8 cellular contexts compared by ENCODE assay signal in genomic region chr12:67268335-67268895, GRCh38. TPM values are rescaled to one million over a fixed set of nuclear protein-coding genes. Genes with fewer than 3 reads are reported as not detected.
DNase-seq lines count a peak whose midpoint lies in the region; ATAC-seq and TF ChIP-seq lines count a peak whose summit lies in the region.

No MANE protein-coding gene starts in this region.

- ATAC-seq in GM21381 (IDR thresholded peaks at IDR 0.05; ENCODE audit: unreplicated experiment) (peak; percentile 75), Panc1 (peak; percentile 92)
- ATAC-seq in activated T-cell treated with anti-CD3 and anti-CD28 coated beads, Interleukin-2, amount 50 U/mL, for 72 hours (replicated peaks in 1 of 2): peak; percentile 78 to 80
- ATAC-seq in naive thymus-derived CD8-positive, alpha-beta T cell: peak; percentile 76
- ATAC-seq in stimulated activated naive B cell treated with anti-CD40 and anti-IgM and Interleukin-4, amounts not matched to agents 10 μg/mL and 1 μg/mL and 100 μg/mL, for 72 hours (replicated peaks): peak; percentile 77 to 80

- H3K27me3 ChIP-seq in Panc1 (ENCODE audit: control insufficient read depth, insufficient read depth, low read length) (no peaks in the 10 kb centered on the region), fibroblast of lung (ENCODE audit: control insufficient read depth, insufficient read depth, low read length) (no peaks in the 10 kb centered on the region)

- peak overlapping the region; percentile 99 for H3K27ac Mint-ChIP-seq in activated T-cell treated with anti-CD3 and anti-CD28 coated beads, Interleukin-2, amount 50 U/mL, for 72 hours
- peak overlapping the region; percentile 97 to 100 (median 98) for H3K27ac Mint-ChIP-seq in naive thymus-derived CD8-positive, alpha-beta T cell
- peak overlapping the region; percentile 99 for H3K27ac Mint-ChIP-seq in stimulated activated naive B cell treated with anti-CD40 and anti-IgM and Interleukin-4, amounts not matched to agents 10 μg/mL and 1 μg/mL and 100 μg/mL, for 72 hours

- H3K36me3 Mint-ChIP-seq in activated T-cell treated with anti-CD3 and anti-CD28 coated beads, Interleukin-2, amount 50 U/mL, for 72 hours (ENCODE audit: insufficient read depth in 2 of 2): peaks cover 7 to 14% of the 10 kb centered on the region in 2 donors
- H3K36me3 Mint-ChIP-seq in naive thymus-derived CD8-positive, alpha-beta T cell: peaks cover 0 to 3% (median 0%) of the 10 kb centered on the region in 3 donors
- peaks cover 8 to 9% of the 10 kb centered on the region in 2 donors for H3K36me3 Mint-ChIP-seq in stimulated activated naive B cell treated with anti-CD40 and anti-IgM and Interleukin-4, amounts not matched to agents 10 μg/mL and 1 μg/mL and 100 μg/mL, for 72 hours

- peaks cover 6% of the 10 kb centered on the region; the same call in 1 of the 2 replicates for H3K36me3 ChIP-seq in Panc1 (ENCODE audit: control insufficient read depth, insufficient read depth, low read length)
- no peaks in the 10 kb centered on the region for H3K36me3 ChIP-seq in fibroblast of lung (ENCODE audit: control insufficient read depth, insufficient read depth, low read length)

- peak overlapping the region; percentile 95 for H3K9ac ChIP-seq in fibroblast of lung (ENCODE audit: insufficient read depth, low read length)

- POLR2A ChIA-PET in Panc1 (lab: Charles Lee): interaction anchor here (0.5 to 1.2 kb wide), 4 partner anchors 26 to 982 kb away, joined by 3 to 8 read pairs (median 3); no protein-coding TSS in a partner anchor
- POLR2A ChIA-PET in naive thymus-derived CD8-positive, alpha-beta T cell (lab: Charles Lee): interaction anchor here (0.6 to 2.5 kb wide), 24 partner anchors 9 to 1540 kb away, joined by 3 to 15 read pairs (median 4); partner anchors contain the start of genes DYRK2, HELB, MDM2 and TMBIM4

- intact Hi-C loops in Panc1 (cut with micrococcal nuclease; ENCODE audit: unreplicated experiment): no loop called here

- peaks cover 38% of the 10 kb centered on the region for H3K79me2 ChIP-seq in fibroblast of lung (ENCODE audit: control insufficient read depth, insufficient read depth, low read length)

- peak overlapping the region; percentile 98 for H3K4me2 ChIP-seq in fibroblast of lung (ENCODE audit: extremely low read depth, insufficient read depth, low read length)

- CTCF ChIA-PET in Panc1 (lab: Charles Lee): interaction anchor here (0.6 kb wide), 1 partner anchor 34 kb away, joined by 3 read pairs; no protein-coding TSS in a partner anchor

- no peaks in the 10 kb centered on the region for H3K27me3 Mint-ChIP-seq in activated T-cell treated with anti-CD3 and anti-CD28 coated beads, Interleukin-2, amount 50 U/mL, for 72 hours (ENCODE audit: low read depth)
- no peaks in the 10 kb centered on the region for H3K27me3 Mint-ChIP-seq in naive thymus-derived CD8-positive, alpha-beta T cell
- H3K27me3 Mint-ChIP-seq in stimulated activated naive B cell treated with anti-CD40 and anti-IgM and Interleukin-4, amounts not matched to agents 10 μg/mL and 1 μg/mL and 100 μg/mL, for 72 hours: no peaks in the 10 kb centered on the region

- H3K4me1 Mint-ChIP-seq in activated T-cell treated with anti-CD3 and anti-CD28 coated beads, Interleukin-2, amount 50 U/mL, for 72 hours (ENCODE audit: low read depth): peaks cover 40% of the 10 kb centered on the region
- H3K4me1 Mint-ChIP-seq in naive thymus-derived CD8-positive, alpha-beta T cell: peaks cover 14 to 49% (median 44%) of the 10 kb centered on the region in 4 donors
- peaks cover 10 to 24% of the 10 kb centered on the region in 2 donors for H3K4me1 Mint-ChIP-seq in stimulated activated naive B cell treated with anti-CD40 and anti-IgM and Interleukin-4, amounts not matched to agents 10 μg/mL and 1 μg/mL and 100 μg/mL, for 72 hours

- in situ Hi-C loops in Panc1 (cut with HindIII; ENCODE audit: low pct_unique_long_range_greater_than_20kb, low sequenced_read_pairs): no loop called here

- no peaks in the 10 kb centered on the region for H3K9me3 Mint-ChIP-seq in activated T-cell treated with anti-CD3 and anti-CD28 coated beads, Interleukin-2, amount 50 U/mL, for 72 hours
- peaks cover 0 to 4% (median 0%) of the 10 kb centered on the region in 9 donors for H3K9me3 Mint-ChIP-seq in naive thymus-derived CD8-positive, alpha-beta T cell
- peaks cover 0 to 4% of the 10 kb centered on the region in 2 donors for H3K9me3 Mint-ChIP-seq in stimulated activated naive B cell treated with anti-CD40 and anti-IgM and Interleukin-4, amounts not matched to agents 10 μg/mL and 1 μg/mL and 100 μg/mL, for 72 hours

- DNase-seq in DMS 273 treated with DMSO at 0.1 percent for 48 hours (lab: John Stamatoyannopoulos, UW): peak; percentile 96
- DNase-seq in HUDEP-2 (lab: John Stamatoyannopoulos, UW; ENCODE audit: unreplicated experiment in 76 of 76): peak in 75 of 76 experiments; percentile 17 to 94 (median 83)
- no peak for DNase-seq in Panc1 (ENCODE audit: low read depth, low spot score)
- peak; percentile 83 to 89 for DNase-seq in activated T-cell treated with anti-CD3 and anti-CD28 coated beads, Interleukin-2, amount 50 U/mL, for 72 hours
- DNase-seq in fibroblast of lung (ENCODE audit: low read depth in 2 of 2): peak; percentile 99 to 100
- DNase-seq in naive thymus-derived CD8-positive, alpha-beta T cell: peak in 7 of 10 donors; percentile 59 to 95 (median 87)
- peak; percentile 89 for DNase-seq in stimulated activated naive B cell treated with anti-CD40 and anti-IgM and Interleukin-4, amounts not matched to agents 10 μg/mL and 1 μg/mL and 100 μg/mL, for 72 hours

- H3K4me1 ChIP-seq in Panc1 (ENCODE audit: control insufficient read depth, insufficient read depth, low read length) (peaks cover 14% of the 10 kb centered on the region; the same call in 1 of the 2 replicates), fibroblast of lung (ENCODE audit: control insufficient read depth, extremely low read depth, insufficient read depth, low read length) (no peaks in the 10 kb centered on the region)

- peak overlapping the region; percentile 98 for H2AFZ ChIP-seq in fibroblast of lung (ENCODE audit: low read length)

- peak overlapping the region; percentile 98 for H3K27ac ChIP-seq in Panc1 (ENCODE audit: low read length)
- peak overlapping the region; percentile 98 for H3K27ac ChIP-seq in fibroblast of lung (ENCODE audit: insufficient read depth, low read length)

- peak overlapping the region; percentile 92 to 95 for H3K4me3 ChIP-seq in Panc1 (ENCODE audit: low read depth in 2 of 2, low read length in 2 of 2)
- peak overlapping the region; percentile 68 to 96 (median 84) for H3K4me3 ChIP-seq in fibroblast of lung (replicated peaks in 1 of 4; ENCODE audit: control extremely low read depth in 1 of 4, insufficient read depth in 1 of 4, low read depth in 3 of 4, low read length in 4 of 4)

- TF ChIP-seq CTCF in Panc1 (IDR thresholded peaks at IDR 0.05): no peak
- no peak for TF ChIP-seq CTCF in fibroblast of lung (conservative IDR thresholded peaks at IDR 0.05 in 1 of 2, IDR thresholded peaks at IDR 0.05 in 1 of 2; ENCODE audit: low read depth in 1 of 2, low read length in 2 of 2)

- peaks cover 2% of the 10 kb centered on the region for H4K20me1 ChIP-seq in fibroblast of lung (ENCODE audit: control insufficient read depth, extremely low read depth, insufficient read depth, low read length)

- H3K9me3 ChIP-seq in Panc1 (ENCODE audit: control insufficient read depth, insufficient read depth, low read depth, low read length) (no peaks in the 10 kb centered on the region), fibroblast of lung (ENCODE audit: control insufficient read depth, insufficient read depth, low read depth, low read length) (no peaks in the 10 kb centered on the region)

- BruUV-seq in Panc1 (replicated peaks; lab: Mats Ljungman, UMichigan): TSS peak; percentile 95

- H3K4me3 Mint-ChIP-seq in activated T-cell treated with anti-CD3 and anti-CD28 coated beads, Interleukin-2, amount 50 U/mL, for 72 hours: peak overlapping the region; percentile 93 to 94
- peak overlapping the region; percentile 73 to 94 (median 92) for H3K4me3 Mint-ChIP-seq in naive thymus-derived CD8-positive, alpha-beta T cell
- peak overlapping the region; percentile 83 to 87 for H3K4me3 Mint-ChIP-seq in stimulated activated naive B cell treated with anti-CD40 and anti-IgM and Interleukin-4, amounts not matched to agents 10 μg/mL and 1 μg/mL and 100 μg/mL, for 72 hours

RNA-seq across cellular contexts. Expression of gene CAND1, which starts 0.7 kb away (rescaled TPM):
- total RNA-seq in Panc1 (2021; ENCODE audit: unreplicated experiment) (190 TPM), fibroblast of lung (101 and 103 TPM in 2 replicates)
- 85.1 TPM for polyA plus RNA-seq in Panc1 (2012; ENCODE audit: insufficient read length)
- total RNA-seq in activated T-cell treated with anti-CD3 and anti-CD28 coated beads, Interleukin-2, amount 50 U/mL, for 72 hours: 100 to 1,000 TPM; 134 to 141 TPM
- polyA plus RNA-seq in fibroblast of lung: 71.0 and 133 TPM in 2 replicates
- 68.0 and 106 TPM in 2 replicates for polyA plus RNA-seq in fibroblast of lung (2012)
- 13.5 and 14.1 TPM in 2 replicates for polyA minus RNA-seq in fibroblast of lung (ENCODE audit: low replicate concordance)
- total RNA-seq in naive thymus-derived CD8-positive, alpha-beta T cell: 100 to 1,000 TPM; 125 to 139 TPM
- 10 to 100 TPM; 44.5 to 66.3 (median 58.7) TPM for polyA plus RNA-seq in naive thymus-derived CD8-positive, alpha-beta T cell
